In the genomic region with DNA sequence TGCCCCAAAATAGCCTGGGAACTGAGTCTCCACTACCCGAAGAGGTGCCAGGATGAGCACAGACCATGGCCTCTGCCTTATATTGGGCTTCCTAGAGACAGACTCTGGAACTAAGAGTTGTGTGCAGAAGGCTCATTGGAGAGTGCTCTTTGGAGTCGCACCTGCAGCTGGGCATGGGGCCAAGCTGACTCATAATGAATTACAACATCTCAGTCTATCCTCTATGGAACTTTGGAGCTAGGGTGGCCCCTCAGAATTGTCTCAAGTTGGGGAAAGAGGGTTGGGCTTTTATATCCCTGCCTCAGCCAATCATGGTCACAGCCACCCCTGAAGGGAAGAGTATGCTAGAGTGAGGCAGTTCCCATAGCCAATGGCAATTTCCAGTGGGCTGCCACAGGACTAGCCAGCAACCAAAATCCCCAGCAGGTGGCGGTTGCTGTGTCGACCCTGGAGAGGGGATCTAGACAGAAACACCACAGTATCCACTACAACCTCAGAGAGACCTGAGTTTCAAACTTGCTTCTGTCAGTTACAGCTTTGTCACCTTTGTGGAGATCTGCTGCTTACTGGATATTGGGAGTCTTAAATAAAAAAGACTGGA, we compare ENCODE assay signal across 18 cellular contexts.
DNase-seq lines count a peak whose midpoint lies in the region; ATAC-seq and TF ChIP-seq lines count a peak whose summit lies in the region.
"Had no signal": no experiment of that assay in that cellular context is flagged by ENCODE, and none has a peak within 500 bp of the region (broad histone marks: within the 10 kb centered on the region; RNA-seq: fewer than 3 reads in every experiment).

No MANE protein-coding gene starts in this region.

- no TSS peak for BruUV-seq in mammary epithelial cell (replicated peaks; lab: Mats Ljungman, UMichigan)

- in situ Hi-C loops in mammary epithelial cell (cut with MboI; ENCODE audit: low sequenced_read_pairs in 2 of 2) = no loop called here

- H3K4me3 Mint-ChIP-seq in progenitor cell of endocrine pancreas (ENCODE audit: low read depth) = no peak overlapping the region
- H3K4me3 Mint-ChIP-seq in activated CD8-positive, alpha-beta T cell treated with anti-CD3 and anti-CD28 coated beads, Interleukin-2, amount 10 ng/mL, durations not matched to agents 7 days and 5 days = no peak overlapping the region
- no peak overlapping the region for H3K4me3 Mint-ChIP-seq in activated CD8-positive, alpha-beta T cell treated with anti-CD3 and anti-CD28 coated beads for 36 hours
- H3K4me3 Mint-ChIP-seq: activated naive CD8-positive, alpha-beta T cell treated with anti-CD3 and anti-CD28 coated beads for 36 hours; central memory CD8-positive, alpha-beta T cell; T-cell had no signal

- H3K36me3 Mint-ChIP-seq in progenitor cell of endocrine pancreas (ENCODE audit: insufficient read depth) = no peaks in the 10 kb centered on the region
- no peaks in the 10 kb centered on the region for H3K36me3 Mint-ChIP-seq in activated CD8-positive, alpha-beta T cell treated with anti-CD3 and anti-CD28 coated beads, Interleukin-2, amount 10 ng/mL, durations not matched to agents 7 days and 5 days (ENCODE audit: low read depth)
- H3K36me3 Mint-ChIP-seq in activated CD8-positive, alpha-beta T cell treated with anti-CD3 and anti-CD28 coated beads for 36 hours (ENCODE audit: low read depth) = no peaks in the 10 kb centered on the region
- H3K36me3 Mint-ChIP-seq: activated naive CD8-positive, alpha-beta T cell treated with anti-CD3 and anti-CD28 coated beads for 36 hours; T-cell had no signal

- no peaks in the 10 kb centered on the region for H4K20me1 ChIP-seq in mammary epithelial cell (ENCODE audit: insufficient read depth, low read length)

- dilution Hi-C loops in mammary epithelial cell (cut with HindIII; ENCODE audit: low sequenced_read_pairs) = no loop called here

- peaks cover 8% of the 10 kb centered on the region for H3K4me1 ChIP-seq in mammary epithelial cell (ENCODE audit: insufficient read depth, low read length)
- H3K4me1 ChIP-seq: parathyroid adenoma had no signal

- no peak overlapping the region for H3K27ac Mint-ChIP-seq in progenitor cell of endocrine pancreas
- no peak overlapping the region for H3K27ac Mint-ChIP-seq in activated CD8-positive, alpha-beta T cell treated with anti-CD3 and anti-CD28 coated beads, Interleukin-2, amount 10 ng/mL, durations not matched to agents 7 days and 5 days
- H3K27ac Mint-ChIP-seq in activated CD8-positive, alpha-beta T cell treated with anti-CD3 and anti-CD28 coated beads for 36 hours = no peak overlapping the region
- H3K27ac Mint-ChIP-seq: activated naive CD8-positive, alpha-beta T cell treated with anti-CD3 and anti-CD28 coated beads for 36 hours; T-cell had no signal

- no peak overlapping the region for H3K4me2 ChIP-seq in mammary epithelial cell (ENCODE audit: insufficient read depth, low read depth, low read length)

- H3K27ac ChIP-seq in mammary epithelial cell (ENCODE audit: insufficient read depth, low read depth, low read length) = no peak overlapping the region
- H3K27ac ChIP-seq: parathyroid adenoma had no signal

- CTCF ChIA-PET in mammary epithelial cell (lab: Charles Lee; ENCODE audit: low non-redundant PET) = no interaction called here
- CTCF ChIA-PET in activated CD8-positive, alpha-beta T cell treated with anti-CD3 and anti-CD28 coated beads, Interleukin-2, amount 10 ng/mL, durations not matched to agents 7 days and 5 days (lab: Charles Lee) = no interaction called here
- CTCF ChIA-PET in activated CD8-positive, alpha-beta T cell treated with anti-CD3 and anti-CD28 coated beads for 36 hours (lab: Charles Lee) = no interaction called here

- POLR2A ChIA-PET in activated CD8-positive, alpha-beta T cell treated with anti-CD3 and anti-CD28 coated beads, Interleukin-2, amount 10 ng/mL, durations not matched to agents 7 days and 5 days (lab: Charles Lee) = no interaction called here
- POLR2A ChIA-PET in activated CD8-positive, alpha-beta T cell treated with anti-CD3 and anti-CD28 coated beads for 36 hours (lab: Charles Lee) = no interaction called here

- no peaks in the 10 kb centered on the region for H3K27me3 ChIP-seq in mammary epithelial cell (ENCODE audit: insufficient read depth, low read length)

- H3K4me3 ChIP-seq in mammary epithelial cell (replicated peaks in 1 of 3; ENCODE audit: insufficient read depth in 1 of 3, low read depth in 2 of 3, low read length in 3 of 3) = no peak overlapping the region

- intact Hi-C loops in mammary epithelial cell (cut with micrococcal nuclease) = no loop called here
- intact Hi-C loops in activated CD8-positive, alpha-beta T cell treated with anti-CD3 and anti-CD28 coated beads for 36 hours (cut with micrococcal nuclease) = no loop called here

- H3K27me3 Mint-ChIP-seq in progenitor cell of endocrine pancreas = peaks cover 49% of the 10 kb centered on the region
- peaks cover 30% of the 10 kb centered on the region for H3K27me3 Mint-ChIP-seq in activated CD8-positive, alpha-beta T cell treated with anti-CD3 and anti-CD28 coated beads, Interleukin-2, amount 10 ng/mL, durations not matched to agents 7 days and 5 days (ENCODE audit: low read depth)
- H3K27me3 Mint-ChIP-seq in activated CD8-positive, alpha-beta T cell treated with anti-CD3 and anti-CD28 coated beads for 36 hours = peaks cover 27% of the 10 kb centered on the region

- H3K79me2 ChIP-seq in mammary epithelial cell (ENCODE audit: insufficient read depth, low read length) = no peaks in the 10 kb centered on the region
- H3K79me2 ChIP-seq: parathyroid adenoma had no signal

- no peak overlapping the region for H2AFZ ChIP-seq in mammary epithelial cell (ENCODE audit: low read depth, low read length)
- H2AFZ ChIP-seq: parathyroid adenoma had no signal

- H3K9me3 ChIP-seq in mammary epithelial cell (replicated peaks; ENCODE audit: insufficient read depth, low read length) = no peaks in the 10 kb centered on the region

- no peak overlapping the region for H3K9ac ChIP-seq in mammary epithelial cell (ENCODE audit: insufficient read depth, low read length)
- H3K9ac ChIP-seq: parathyroid adenoma had no signal

- no peak for TF ChIP-seq CTCF in mammary epithelial cell (conservative IDR thresholded peaks at IDR 0.05 in 1 of 2, IDR thresholded peaks at IDR 0.05 in 1 of 2; ENCODE audit: extremely low read depth in 1 of 2, insufficient read depth in 1 of 2, low read depth in 1 of 2, low read length in 2 of 2)
- peak; percentile 27 for TF ChIP-seq CTCF in progenitor cell of endocrine pancreas (IDR thresholded peaks at IDR 0.05; ENCODE audit: unreplicated experiment)
- TF ChIP-seq CTCF in activated CD8-positive, alpha-beta T cell treated with anti-CD3 and anti-CD28 coated beads for 36 hours (IDR thresholded peaks at IDR 0.05) = no peak

- ATAC-seq in activated CD8-positive, alpha-beta T cell treated with anti-CD3 and anti-CD28 coated beads, Interleukin-2, amount 10 ng/mL, durations not matched to agents 7 days and 5 days = no peak
- no peak for ATAC-seq in activated CD8-positive, alpha-beta T cell treated with anti-CD3 and anti-CD28 coated beads for 36 hours
- ATAC-seq: T-cell had no signal

- H3K36me3 ChIP-seq in mammary epithelial cell (ENCODE audit: insufficient read depth, low read length) = no peaks in the 10 kb centered on the region

- no peaks in the 10 kb centered on the region for H3K4me1 Mint-ChIP-seq in progenitor cell of endocrine pancreas (ENCODE audit: low read depth)
- peaks cover 6% of the 10 kb centered on the region for H3K4me1 Mint-ChIP-seq in activated CD8-positive, alpha-beta T cell treated with anti-CD3 and anti-CD28 coated beads, Interleukin-2, amount 10 ng/mL, durations not matched to agents 7 days and 5 days (ENCODE audit: low read depth)
- peaks cover 9% of the 10 kb centered on the region for H3K4me1 Mint-ChIP-seq in activated CD8-positive, alpha-beta T cell treated with anti-CD3 and anti-CD28 coated beads for 36 hours (ENCODE audit: low read depth)
- H3K4me1 Mint-ChIP-seq: central memory CD8-positive, alpha-beta T cell had no signal

- WGBS in mammary epithelial cell (ENCODE audit: low coverage, missing lambda C conversion rate) = 64% methylated on average over 4 of the region's 4 CpGs

- no peaks in the 10 kb centered on the region for H3K9me3 Mint-ChIP-seq in progenitor cell of endocrine pancreas (ENCODE audit: low read depth)
- H3K9me3 Mint-ChIP-seq in activated CD8-positive, alpha-beta T cell treated with anti-CD3 and anti-CD28 coated beads, Interleukin-2, amount 10 ng/mL, durations not matched to agents 7 days and 5 days (ENCODE audit: insufficient read depth) = no peaks in the 10 kb centered on the region
- no peaks in the 10 kb centered on the region for H3K9me3 Mint-ChIP-seq in activated CD8-positive, alpha-beta T cell treated with anti-CD3 and anti-CD28 coated beads for 36 hours
- H3K9me3 Mint-ChIP-seq: activated naive CD8-positive, alpha-beta T cell treated with anti-CD3 and anti-CD28 coated beads for 36 hours; central memory CD8-positive, alpha-beta T cell; T-cell had no signal

- DNase-seq in NCI-H146 (lab: John Stamatoyannopoulos, UW) = peak; percentile 34
- no peak for DNase-seq in NCI-H146 treated with DMSO at 0.1 percent for 48 hours (lab: John Stamatoyannopoulos, UW; ENCODE audit: unreplicated experiment)
- peak; percentile 11 for DNase-seq in M059J (ENCODE audit: low read depth)
- peak; percentile 24 for DNase-seq in mammary epithelial cell
- no peak for DNase-seq in progenitor cell of endocrine pancreas (ENCODE audit: low spot score, unreplicated experiment)
- DNase-seq in putamen (ENCODE audit: low spot score) = no peak
- no peak for DNase-seq in activated CD8-positive, alpha-beta T cell treated with anti-CD3 and anti-CD28 coated beads, Interleukin-2, amount 10 ng/mL, durations not matched to agents 7 days and 5 days
- no peak for DNase-seq in activated CD8-positive, alpha-beta T cell treated with anti-CD3 and anti-CD28 coated beads for 36 hours
- DNase-seq: activated CD4-positive, CD25-positive, alpha-beta regulatory T cell treated with anti-CD3 and anti-CD28 coated beads, Interleukin-2, amount 50 U/mL, for 72 hours; activated naive CD8-positive, alpha-beta T cell treated with anti-CD3 and anti-CD28 coated beads for 36 hours; activated T-cell treated with anti-CD3 and anti-CD28 coated beads for 4 hours; COR-L47; glutamatergic neuron; kidney glomerular epithelial cell; NCI-H1694; T-cell had no signal

Comparison
In these comparisons a context has a peak if more than half of its experiments do, and no peak if none do; other contexts are left out.
1. DNase-seq: peak in NCI-H146 (single experiment), M059J (single experiment) and mammary epithelial cell (single experiment); none in NCI-H146 treated with DMSO at 0.1 percent for 48 hours (single experiment), progenitor cell of endocrine pancreas (single experiment), putamen (single experiment), activated CD8-positive, alpha-beta T cell treated with anti-CD3 and anti-CD28 coated beads, Interleukin-2, amount 10 ng/mL, durations not matched to agents 7 days and 5 days (single experiment) and activated CD8-positive, alpha-beta T cell treated with anti-CD3 and anti-CD28 coated beads for 36 hours (single experiment).